In the genomic region with DNA sequence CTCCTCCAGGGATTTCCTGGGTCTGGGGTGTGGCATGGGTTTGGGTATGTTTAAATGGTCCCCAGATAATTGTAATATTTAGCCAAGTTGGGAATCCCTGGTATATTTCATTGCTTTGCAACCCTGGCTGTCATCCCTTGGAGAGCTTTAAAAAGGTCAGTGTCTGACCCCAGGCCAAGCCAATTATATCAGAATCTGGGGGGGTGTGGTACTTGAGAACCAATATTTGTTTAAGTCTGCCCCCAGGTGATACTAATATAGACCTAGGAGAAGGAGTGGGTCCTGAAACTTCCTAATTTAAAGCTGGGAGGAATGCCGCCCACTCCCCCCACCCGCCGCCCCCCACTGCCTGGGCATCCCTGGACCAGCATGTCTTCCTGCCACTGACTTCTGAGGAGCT, we compare ENCODE assay signal across 26 cellular contexts.
"Had no signal": no experiment of that assay in that cellular context is flagged by ENCODE, and none has a peak within 500 bp of the region (broad histone marks: within the 10 kb centered on the region; RNA-seq: fewer than 3 reads in every experiment).

No MANE protein-coding gene starts in this region.

- DNase-seq: activated CD4-positive, alpha-beta T cell treated with anti-CD3 and anti-CD28 coated beads, Interleukin-2, amount 10 ng/mL, durations not matched to agents 24 days and 14 days; activated CD4-positive, alpha-beta T cell treated with anti-CD3 and anti-CD28 coated beads, Interleukin-2, amount 50 U/mL, for 4 hours; activated CD8-positive, alpha-beta T cell treated with anti-CD3 and anti-CD28 coated beads for 36 hours; activated effector memory CD4-positive, alpha-beta T cell treated with anti-CD3 and anti-CD28 coated beads, Interleukin-2, amount 50 U/mL, for 16 hours; activated naive CD4-positive, alpha-beta T cell; activated naive CD4-positive, alpha-beta T cell treated with anti-CD3 and anti-CD28 coated beads, Interleukin-2, amount 50 U/mL, for 16 hours; activated naive CD8-positive, alpha-beta T cell treated with anti-CD3 and anti-CD28 coated beads for 36 hours; activated T-cell treated with anti-CD3 and anti-CD28 coated beads, Interleukin-2, amount 50 U/mL, for 1 hour; activated T-cell treated with anti-CD3 and anti-CD28 coated beads, Interleukin-2, amount 50 U/mL, for 72 hours; amniotic stem cell; aorta; NCI-H1105; NCI-H1417 treated with DMSO at 0.1 percent for 48 hours; NCI-H187 treated with DMSO at 0.1 percent for 48 hours; NCI-H2081; NCI-H226; NCI-H446 treated with DMSO at 0.1 percent for 48 hours; NCI-H524; NCI-H69; SHP77 treated with DMSO at 0.1 percent for 48 hours; SK-N-SH had no signal

- H3K9me3 ChIP-seq: SJSA1, SK-N-SH had no signal

- H3K4me3 ChIP-seq: cardiac muscle cell, SJSA1 had no signal

- H3K27me3 ChIP-seq: cardiac muscle cell, SJSA1 had no signal

- H3K4me1 ChIP-seq: SJSA1 had no signal

- ATAC-seq: activated CD8-positive, alpha-beta T cell treated with anti-CD3 and anti-CD28 coated beads for 36 hours; activated T-cell treated with anti-CD3 and anti-CD28 coated beads, Interleukin-2, amount 50 U/mL, for 72 hours; activated T-helper 17 cell treated with anti-CD3 and anti-CD28 coated beads, Interleukin-2, amount 50 U/mL, for 72 hours; Panc1 had no signal

- H3K36me3 ChIP-seq: cardiac muscle cell, SJSA1 had no signal

- H3K27ac ChIP-seq: cardiac muscle cell, KMS-11, SJSA1 had no signal
